In genomic region chr2:7792031-7792651, GRCh38 we compare ENCODE assay signal across 13 cellular contexts.
A peak's percentile ranks its signal among the peaks of the same experiment; 100 is the strongest.
DNase-seq lines count a peak whose midpoint lies in the region; ATAC-seq and TF ChIP-seq lines count a peak whose summit lies in the region.
"Had no signal": no experiment of that assay in that cellular context is flagged by ENCODE, and none has a peak within 500 bp of the region (broad histone marks: within the 10 kb centered on the region; RNA-seq: fewer than 3 reads in every experiment).

No MANE protein-coding gene starts in this region.

- peaks cover 15% of the 10 kb centered on the region; the same call in 1 of the 2 replicates for H3K9me2 ChIP-seq in GM23338 (ENCODE audit: insufficient read depth)

- no peak overlapping the region for H3K4me2 ChIP-seq in GM23338
- H3K4me2 ChIP-seq: BLaER1 had no signal

- H3K36me3 ChIP-seq in GM23338 (ENCODE audit: insufficient read depth), result no peaks in the 10 kb centered on the region
- H3K36me3 ChIP-seq: BLaER1 had no signal

- no peak for TF ChIP-seq CTCF in GM23338 (conservative IDR thresholded peaks at IDR 0.05; ENCODE audit: low read depth in 2 of 2)

- H3K27ac Mint-ChIP-seq in GM23338, result no peak overlapping the region
- H3K27ac Mint-ChIP-seq: nephron, WTC11 had no signal

- no peak for ATAC-seq in GM23338
- no peak for ATAC-seq in GM21381 (IDR thresholded peaks at IDR 0.05; ENCODE audit: unreplicated experiment)
- ATAC-seq in GM18867 (IDR thresholded peaks at IDR 0.05; ENCODE audit: unreplicated experiment), result no peak
- ATAC-seq: WTC11 had no signal

- H3K4me1 Mint-ChIP-seq in GM23338, result peaks cover 2% of the 10 kb centered on the region; the same call in 2 of the 3 replicates

- no peaks in the 10 kb centered on the region for H3K4me1 ChIP-seq in GM23338 (ENCODE audit: insufficient read depth)

- no peak overlapping the region for H3K4me3 Mint-ChIP-seq in GM23338
- H3K4me3 Mint-ChIP-seq: nephron, WTC11 had no signal

- H2AFZ ChIP-seq in GM23338, result no peak overlapping the region

- no peaks in the 10 kb centered on the region for H4K20me1 ChIP-seq in GM23338 (replicated peaks; ENCODE audit: insufficient read depth)
- H4K20me1 ChIP-seq: BLaER1 had no signal

- no peaks in the 10 kb centered on the region for H3F3A ChIP-seq in GM23338 (replicated peaks; ENCODE audit: low read depth)

- H3K36me3 Mint-ChIP-seq in GM23338 (ENCODE audit: low read depth), result peaks cover 4% of the 10 kb centered on the region; the same call in 1 of the 3 replicates

- no peaks in the 10 kb centered on the region for H3K27me3 Mint-ChIP-seq in GM23338 (ENCODE audit: insufficient read depth, low read depth, poor library complexity)

- no peaks in the 10 kb centered on the region for H3K79me2 ChIP-seq in GM23338 (replicated peaks; ENCODE audit: insufficient read depth)

- H3K9me3 Mint-ChIP-seq in GM23338, result no peaks in the 10 kb centered on the region; the same call in 1 of the 3 replicates
- H3K9me3 Mint-ChIP-seq: nephron had no signal

- DNase-seq in G401 (ENCODE audit: low spot score) (peak; percentile 63), NCI-H2081 treated with DMSO at 0.1 percent for 48 hours (lab: John Stamatoyannopoulos, UW) (peak; percentile 96), SHP77 treated with DMSO at 0.1 percent for 48 hours (lab: John Stamatoyannopoulos, UW) (peak; percentile 93), medulla oblongata (ENCODE audit: extremely low spot score) (peak; percentile 8), GM23338 (ENCODE audit: low spot score) (no peak), HCEC 1CT (no peak)
- DNase-seq: islet precursor cell, KG1 had no signal

- H3K4me3 ChIP-seq in GM23338, result no peak overlapping the region
- H3K4me3 ChIP-seq: BLaER1 had no signal

- in situ Hi-C loops in G401 (cut with HindIII; ENCODE audit: low sequenced_read_pairs), result no loop called here

- no peaks in the 10 kb centered on the region for H3K27me3 ChIP-seq in GM23338 (ENCODE audit: insufficient read depth)
- H3K27me3 ChIP-seq: BLaER1 had no signal

- no peak overlapping the region for H3K27ac ChIP-seq in GM23338 (ENCODE audit: low read depth)
- H3K27ac ChIP-seq: BLaER1 had no signal

TF ChIP-seq in GM23338, 12 proteins besides CTCF, POLR2A, EP300 and RAD21:
- no peak for TF ChIP-seq POLR2AphosphoS5 (IDR thresholded peaks at IDR 0.05; ENCODE audit: low read depth)

Comparison
In these comparisons a context has a peak if more than half of its experiments do, and no peak if none do; other contexts are left out.
1. DNase-seq: peak in G401 (single experiment), NCI-H2081 treated with DMSO at 0.1 percent for 48 hours (single experiment), SHP77 treated with DMSO at 0.1 percent for 48 hours (single experiment) and medulla oblongata (single experiment); none in GM23338 (single experiment) and HCEC 1CT (single experiment).